13 cellular contexts compared by ENCODE assay signal in genomic region chr22:40008726-40009125, GRCh38. TPM values are rescaled to one million over a fixed set of nuclear protein-coding genes. Genes with fewer than 3 reads are reported as not detected.
DNase-seq lines count a peak whose midpoint lies in the region; ATAC-seq and TF ChIP-seq lines count a peak whose summit lies in the region.
"Had no signal": no experiment of that assay in that cellular context is flagged by ENCODE, and none has a peak within 500 bp of the region (broad histone marks: within the 10 kb centered on the region; RNA-seq: fewer than 3 reads in every experiment).

No MANE protein-coding gene starts in this region.

- H3K9me3 ChIP-seq in KOPT-K1 (ENCODE audit: insufficient read depth, low read length, poor library complexity, severe bottlenecking) (no peaks in the 10 kb centered on the region), breast epithelium (no peaks in the 10 kb centered on the region), mucosa of rectum (ENCODE audit: control insufficient read depth in 2 of 2, low read length in 2 of 2) (no peaks in the 10 kb centered on the region)
- H3K9me3 ChIP-seq: BLaER1, prostate gland had no signal

- H3K27ac ChIP-seq in KOPT-K1 (ENCODE audit: low read depth, low read length, poor library complexity, severe bottlenecking) (peak overlapping the region; percentile 63), breast epithelium (peak overlapping the region; percentile 46 to 69), mucosa of rectum (ENCODE audit: low read depth in 2 of 2, low read length in 2 of 2) (peak overlapping the region; percentile 5 to 40)
- H3K27ac ChIP-seq: BLaER1 had no signal

- H3K4me3 ChIP-seq in breast epithelium (no peak overlapping the region), mucosa of rectum (ENCODE audit: low read length in 2 of 2) (no peak overlapping the region)
- H3K4me3 ChIP-seq: BLaER1, prostate gland had no signal

- DNase-seq in ELR (ENCODE audit: low read depth) (peak; percentile 28), breast epithelium (ENCODE audit: low spot score in 2 of 2) (no peak), HUDEP-2 (lab: John Stamatoyannopoulos, UW; ENCODE audit: unreplicated experiment in 76 of 76) (no peak), GOT3 (lab: John Stamatoyannopoulos, UW) (no peak)
- DNase-seq: effector memory CD4-positive, alpha-beta T cell; foreskin fibroblast had no signal

- H3K4me1 ChIP-seq in breast epithelium (peaks cover 0 to 8% of the 10 kb centered on the region in 2 donors), mucosa of rectum (ENCODE audit: control insufficient read depth in 2 of 2, insufficient read depth in 2 of 2, low read length in 2 of 2) (peaks cover 3 to 24% of the 10 kb centered on the region in 2 donors)

- H3K9ac ChIP-seq in mucosa of rectum (ENCODE audit: low read depth in 1 of 2, low read length in 2 of 2): no peak overlapping the region
- H3K9ac ChIP-seq: BLaER1 had no signal

- H3K36me3 ChIP-seq in KOPT-K1 (ENCODE audit: insufficient read depth, low read length) (no peaks in the 10 kb centered on the region), breast epithelium (no peaks in the 10 kb centered on the region), mucosa of rectum (ENCODE audit: control insufficient read depth in 2 of 2, insufficient read depth in 2 of 2, low read length in 2 of 2) (no peaks in the 10 kb centered on the region)
- H3K36me3 ChIP-seq: BLaER1, prostate gland had no signal

- TF ChIP-seq POLR2A in breast epithelium (IDR thresholded peaks at IDR 0.05): no peak

- no peak for TF ChIP-seq CTCF in breast epithelium (IDR thresholded peaks at IDR 0.05)

- ATAC-seq in HG02798 (IDR thresholded peaks at IDR 0.05; ENCODE audit: poor library complexity, unreplicated experiment) (no peak), HG03097 (IDR thresholded peaks at IDR 0.05; ENCODE audit: low FRiP score, unreplicated experiment) (no peak)

- H3K27me3 ChIP-seq in breast epithelium: no peaks in the 10 kb centered on the region
- peaks cover 0 to 3% of the 10 kb centered on the region in 2 donors for H3K27me3 ChIP-seq in mucosa of rectum (ENCODE audit: control insufficient read depth in 2 of 2, insufficient read depth in 2 of 2, low read length in 2 of 2)
- H3K27me3 ChIP-seq: BLaER1 had no signal

- intact Hi-C loops in breast epithelium (cut with DNase I; ENCODE audit: low total_unique reads): no loop called here

RNA-seq across cellular contexts. Expression of gene FAM83F, which starts 14.0 kb away (rescaled TPM):
- total RNA-seq in breast epithelium: 10 to 100 TPM in 1 of 3 donors, 1 to 10 TPM in 2; 4.5 to 15.5 (median 7.5) TPM

RNA-seq across cellular contexts. Expression of gene TMA7B, which starts 48.5 kb away (rescaled TPM):
- under 1 TPM in 1 of 3 donors, not detected in 2; 0.16 TPM for total RNA-seq in breast epithelium
- total RNA-seq: G401, prostate gland had no signal
